ENCODE assay signal across 18 cellular contexts in genomic region chr10:93451244-93451947, GRCh38. TPM values are rescaled to one million over a fixed set of nuclear protein-coding genes. Genes with fewer than 3 reads are reported as not detected.
DNase-seq lines count a peak whose midpoint lies in the region; ATAC-seq, FAIRE-seq and TF ChIP-seq lines count a peak whose summit lies in the region.
"Had no signal": no experiment of that assay in that cellular context is flagged by ENCODE, and none has a peak within 500 bp of the region (broad histone marks: within the 10 kb centered on the region; RNA-seq: fewer than 3 reads in every experiment).

No MANE protein-coding gene starts in this region.

- no peak for TF ChIP-seq CTCF in PC-3 (conservative IDR thresholded peaks at IDR 0.05; ENCODE audit: low read depth, low read length)
- no peak for TF ChIP-seq CTCF in keratinocyte (optimal IDR thresholded peaks at IDR 0.05 in 1 of 3, IDR thresholded peaks at IDR 0.05 in 1 of 3, conservative IDR thresholded peaks at IDR 0.05 in 1 of 3; ENCODE audit: extremely low read depth in 1 of 3, insufficient read depth in 2 of 3, low read length in 3 of 3)
- no peak for TF ChIP-seq CTCF in stomach (IDR thresholded peaks at IDR 0.05)

- intact Hi-C loops in PC-3 (cut with micrococcal nuclease) (no loop called here), stomach (cut with DNase I; ENCODE audit: low total_unique reads) (no loop called here), aorta (cut with DNase I) (no loop called here)

- no peaks in the 10 kb centered on the region for H3K36me3 Mint-ChIP-seq in T-helper 2 cell treated with Interferon-gamma antibody and Interleukin-4, amounts not matched to agents 5 μg/mL and 100 μg/mL, for 36 hours (ENCODE audit: low read depth)

- H3K79me2 ChIP-seq in PC-3 (ENCODE audit: low read length) (peaks cover 64% of the 10 kb centered on the region), keratinocyte (ENCODE audit: control insufficient read depth, insufficient read depth, low read length) (peaks cover 40% of the 10 kb centered on the region)

- H3K27me3 ChIP-seq in PC-3 (ENCODE audit: low read length) (no peaks in the 10 kb centered on the region), keratinocyte (ENCODE audit: control insufficient read depth, extremely low read depth, insufficient read depth, low read length) (no peaks in the 10 kb centered on the region), stomach (no peaks in the 10 kb centered on the region), aorta (ENCODE audit: control insufficient read depth in 1 of 2, insufficient read depth in 2 of 2, low read length in 1 of 2) (no peaks in the 10 kb centered on the region)

- no peaks in the 10 kb centered on the region for H4K20me1 ChIP-seq in PC-3 (ENCODE audit: low read length)
- H4K20me1 ChIP-seq in keratinocyte (ENCODE audit: control insufficient read depth, extremely low read depth, insufficient read depth, low read length) = no peaks in the 10 kb centered on the region

- H3K9me1 ChIP-seq in keratinocyte (ENCODE audit: control insufficient read depth, extremely low read depth, insufficient read depth, low read length) = no peaks in the 10 kb centered on the region

- peak overlapping the region; percentile 29 for H3K4me3 Mint-ChIP-seq in T-helper 2 cell treated with Interferon-gamma antibody and Interleukin-4, amounts not matched to agents 5 μg/mL and 100 μg/mL, for 36 hours

- H3K4me3 ChIP-seq in PC-3 (ENCODE audit: low read length) (no peak overlapping the region), keratinocyte (ENCODE audit: control insufficient read depth in 2 of 3, extremely low read depth in 1 of 3, insufficient read depth in 2 of 3, low read depth in 1 of 3, low read length in 3 of 3) (no peak overlapping the region), stomach (no peak overlapping the region), aorta (ENCODE audit: low read length in 2 of 2) (no peak overlapping the region)
- H3K4me3 ChIP-seq: PC-9 had no signal

- H3K36me3 ChIP-seq in PC-3 (ENCODE audit: low read depth, low read length) (peaks cover 69% of the 10 kb centered on the region), keratinocyte (ENCODE audit: control insufficient read depth in 2 of 2, extremely low read depth in 1 of 2, insufficient read depth in 2 of 2, low read length in 2 of 2) (peaks cover 22 to 32% of the 10 kb centered on the region in 2 experiments), stomach (peaks cover 3 to 63% (median 25%) of the 10 kb centered on the region in 4 donors), aorta (ENCODE audit: control insufficient read depth in 1 of 2, insufficient read depth in 2 of 2, low read length in 1 of 2) (peaks cover 0 to 2% of the 10 kb centered on the region in 2 donors)

- POLR2A ChIA-PET in PC-3 (lab: Charles Lee; ENCODE audit: unreplicated experiment) = no interaction called here

- no peak overlapping the region for H3K4me2 ChIP-seq in PC-3 (ENCODE audit: low read length)
- H3K4me2 ChIP-seq in keratinocyte (ENCODE audit: control insufficient read depth, extremely low read depth, insufficient read depth, low read depth, low read length) = no peak overlapping the region
- H3K4me2 ChIP-seq: PC-9 had no signal

- H3K9me3 ChIP-seq in PC-3 (ENCODE audit: low read length) (no peaks in the 10 kb centered on the region), keratinocyte (ENCODE audit: control insufficient read depth, low read depth, low read length) (no peaks in the 10 kb centered on the region), stomach (no peaks in the 10 kb centered on the region), aorta (ENCODE audit: control insufficient read depth, low read length) (no peaks in the 10 kb centered on the region)

- H3K9ac ChIP-seq in PC-3 (ENCODE audit: low read length) = no peak overlapping the region
- H3K9ac ChIP-seq in keratinocyte (ENCODE audit: control insufficient read depth, extremely low read depth, insufficient read depth, low read length) = no peak overlapping the region

- H3K4me1 ChIP-seq in PC-3 (ENCODE audit: insufficient read depth, low read length) = peaks cover 13% of the 10 kb centered on the region
- H3K4me1 ChIP-seq in keratinocyte (ENCODE audit: control insufficient read depth, extremely low read depth, insufficient read depth, low read length) = peaks cover 11% of the 10 kb centered on the region
- peaks cover 1 to 19% (median 14%) of the 10 kb centered on the region in 4 donors for H3K4me1 ChIP-seq in stomach
- no peaks in the 10 kb centered on the region for H3K4me1 ChIP-seq in aorta (ENCODE audit: control insufficient read depth in 1 of 2, insufficient read depth in 2 of 2, low read length in 2 of 2)

- no peaks in the 10 kb centered on the region for H3K27me3 Mint-ChIP-seq in T-helper 2 cell treated with Interferon-gamma antibody and Interleukin-4, amounts not matched to agents 5 μg/mL and 100 μg/mL, for 36 hours (ENCODE audit: low read depth)

- no peak for TF ChIP-seq POLR2A in stomach (IDR thresholded peaks at IDR 0.05)

- ATAC-seq in PC-3 (no peak), GM19455 (IDR thresholded peaks at IDR 0.05; ENCODE audit: unreplicated experiment) (no peak), aorta (ENCODE audit: low FRiP score) (no peak)
- ATAC-seq: Right ventricle myocardium inferior had no signal

- no peak overlapping the region for H2AFZ ChIP-seq in PC-3 (ENCODE audit: low read length)
- no peak overlapping the region for H2AFZ ChIP-seq in keratinocyte (ENCODE audit: control insufficient read depth, low read length)
- H2AFZ ChIP-seq: PC-9 had no signal

- peaks cover 17% of the 10 kb centered on the region for H3K4me1 Mint-ChIP-seq in T-helper 2 cell treated with Interferon-gamma antibody and Interleukin-4, amounts not matched to agents 5 μg/mL and 100 μg/mL, for 36 hours (ENCODE audit: low read depth)

- no peaks in the 10 kb centered on the region for H3K9me2 ChIP-seq in PC-3 (replicated peaks; ENCODE audit: low read length)

- dilution Hi-C loops in keratinocyte (cut with MboI; ENCODE audit: extremely low pct_ligation_motif_present, low sequenced_read_pairs) = no loop called here

- no peak overlapping the region for H3K27ac ChIP-seq in PC-3 (ENCODE audit: low read length)
- no peak overlapping the region for H3K27ac ChIP-seq in keratinocyte (ENCODE audit: control insufficient read depth, insufficient read depth, low read length)
- H3K27ac ChIP-seq in stomach = peak overlapping the region; percentile 49 to 76 (median 64)
- no peak overlapping the region for H3K27ac ChIP-seq in aorta (ENCODE audit: low read depth in 1 of 2, low read length in 2 of 2)
- H3K27ac ChIP-seq: PC-9 had no signal

- no peaks in the 10 kb centered on the region for H3K9me3 Mint-ChIP-seq in T-helper 2 cell treated with Interferon-gamma antibody and Interleukin-4, amounts not matched to agents 5 μg/mL and 100 μg/mL, for 36 hours

- H3K27ac Mint-ChIP-seq in T-helper 2 cell treated with Interferon-gamma antibody and Interleukin-4, amounts not matched to agents 5 μg/mL and 100 μg/mL, for 36 hours = peak overlapping the region; percentile 55

- no peak for TF ChIP-seq EP300 in stomach (IDR thresholded peaks at IDR 0.05)

- peak; percentile 32 for FAIRE-seq in keratinocyte (lab: Jason Lieb, UNC)
- FAIRE-seq: GM18507, HTR-8/SVneo had no signal

- 28 to 53% (median 42%) methylated on average over 7 of the region's 7 CpGs for WGBS in stomach, 5 donors
- WGBS in aorta, 2 donors = 76% methylated on average over 7 of the region's 7 CpGs

- peaks cover 1% of the 10 kb centered on the region for H3F3A ChIP-seq in PC-3 (ENCODE audit: low read length, unreplicated experiment)

- CTCF ChIA-PET in PC-3 (lab: Charles Lee) = no interaction called here

- no peak for DNase-seq in T-helper 2 cell treated with Interferon-gamma antibody and Interleukin-4, amounts not matched to agents 5 μg/mL and 100 μg/mL, for 36 hours (ENCODE audit: low spot score)
- DNase-seq in T-helper 2 cell = no peak
- no peak for DNase-seq in PC-3
- no peak for DNase-seq in keratinocyte (ENCODE audit: low read depth, low spot score)
- DNase-seq in stomach = no peak
- no peak for DNase-seq in medulla oblongata (ENCODE audit: extremely low spot score)
- no peak for DNase-seq in aorta
- DNase-seq: C1 segment of cervical spinal cord, GF-D8, MV-4-11, NCI-H1436, NCI-H2081 treated with DMSO at 0.1 percent for 48 hours, NCI-H82, PC-9 had no signal

- BruUV-seq in PC-3 (replicated peaks; lab: Mats Ljungman, UMichigan) = TSS peak; percentile 3

RNA-seq across cellular contexts. Expression of gene MYOF, which starts 30.7 kb away (rescaled TPM):
- 174 and 189 TPM in 2 replicates for total RNA-seq in PC-3 (2014; rRNA removed)
- polyA plus RNA-seq in keratinocyte = 174 to 276 TPM (median 232 TPM) in 3 replicates
- polyA plus RNA-seq in keratinocyte (2011; ENCODE audit: low read depth) = 146 TPM
- 192 and 235 TPM in 2 replicates for polyA plus RNA-seq in keratinocyte (2011; cell fraction: cytosol; rRNA removed)
- 583 and 631 TPM in 2 replicates for polyA plus RNA-seq in keratinocyte (2011; cell fraction: nucleus; rRNA removed)
- polyA plus RNA-seq in keratinocyte (2012; ENCODE audit: low replicate concordance) = 83.5 and 285 TPM in 2 replicates
- polyA minus RNA-seq in keratinocyte = 141 to 248 TPM (median 172 TPM) in 3 replicates
- 189 TPM for polyA minus RNA-seq in keratinocyte (2011; cell fraction: cytosol; rRNA and poly(A)+ RNA removed)
- polyA minus RNA-seq in keratinocyte (2011; cell fraction: nucleus; rRNA and poly(A)+ RNA removed) = 354 and 681 TPM in 2 replicates
- 100 to 1,000 TPM in 1 of 5 donors, 10 to 100 TPM in 4; 29.5 to 111 (median 72.7) TPM for total RNA-seq in stomach
- polyA plus RNA-seq in stomach = 10 to 100 TPM in 2 of 3 donors, 1 to 10 TPM in 1; 5.0 to 24.2 (median 13.7) TPM
- total RNA-seq in aorta = 100 to 1,000 TPM; 226 to 242 TPM
- polyA plus RNA-seq in aorta = 10 to 100 TPM; 13.4 to 26.4 TPM

RNA-seq across cellular contexts. Expression of gene CEP55, which starts 45.0 kb away (rescaled TPM):
- total RNA-seq in PC-3 (2014; rRNA removed) (62.6 and 63.6 TPM in 2 replicates), stomach (1 to 10 TPM in 2 of 5 donors, under 1 TPM in 2, not detected in 1; 0.58 to 6.6 (median 1.1) TPM), aorta (1 to 10 TPM in 1 of 2 donors, under 1 TPM in 1; 0.55 to 1.4 TPM)
- polyA plus RNA-seq in keratinocyte (3.2 to 25.4 TPM (median 17.7 TPM) in 3 replicates), stomach (1 to 10 TPM; 3.1 to 7.2 (median 5.2) TPM), aorta (1 to 10 TPM in 1 of 2 donors, under 1 TPM in 1; 0.43 to 2.8 TPM)
- polyA plus RNA-seq in keratinocyte (2011; ENCODE audit: low read depth) = 0.46 TPM
- 4.9 and 10.4 TPM in 2 replicates for polyA plus RNA-seq in keratinocyte (2011; cell fraction: cytosol; rRNA removed)
- 2.4 and 3.3 TPM in 2 replicates for polyA plus RNA-seq in keratinocyte (2011; cell fraction: nucleus; rRNA removed)
- 0.21 and 17.6 TPM in 2 replicates for polyA plus RNA-seq in keratinocyte (2012; ENCODE audit: low replicate concordance)
- 1.4 to 9.8 TPM (median 1.9 TPM) in 3 replicates for polyA minus RNA-seq in keratinocyte
- 2.1 TPM for polyA minus RNA-seq in keratinocyte (2011; cell fraction: cytosol; rRNA and poly(A)+ RNA removed)
- 0.95 and 2.1 TPM in 2 replicates for polyA minus RNA-seq in keratinocyte (2011; cell fraction: nucleus; rRNA and poly(A)+ RNA removed)

Comparison
In these comparisons a context has a peak if more than half of its experiments do, and no peak if none do; other contexts are left out.
1. H3K27ac ChIP-seq: peak in stomach (5 of 5); none in PC-3 (single experiment), keratinocyte (single experiment) and aorta (0 of 2).